ENCODE assay signal across 8 cellular contexts in genomic region chr4:8441499-8442091, GRCh38. TPM values are rescaled to one million over a fixed set of nuclear protein-coding genes. Genes with fewer than 3 reads are reported as not detected.
A peak's percentile ranks its signal among the peaks of the same experiment; 100 is the strongest.
DNase-seq lines count a peak whose midpoint lies in the region; ATAC-seq lines count a peak whose summit lies in the region.

No MANE protein-coding gene starts in this region.

- H3K9ac ChIP-seq in subcutaneous abdominal adipose tissue (ENCODE audit: low read length in 5 of 5): peak overlapping the region; percentile 59 to 98 (median 94)

- peaks cover 18 to 59% (median 41%) of the 10 kb centered on the region in 5 donors for H3K4me1 ChIP-seq in subcutaneous abdominal adipose tissue (ENCODE audit: control insufficient read depth in 5 of 5, insufficient read depth in 5 of 5, low read length in 5 of 5)

- no peaks in the 10 kb centered on the region for H3K27me3 Mint-ChIP-seq in activated CD4-positive, alpha-beta T cell treated with anti-CD3 and anti-CD28 coated beads for 36 hours

- DNase-seq in activated CD4-positive, alpha-beta T cell treated with anti-CD3 and anti-CD28 coated beads for 36 hours: no peak
- DNase-seq in activated CD4-positive, alpha-beta T cell treated with anti-CD3 and anti-CD28 coated beads for 4 hours: no peak
- DNase-seq in activated naive CD4-positive, alpha-beta T cell treated with anti-CD3 and anti-CD28 coated beads, Interleukin-2, amount 50 U/mL, for 72 hours (ENCODE audit: low spot score in 2 of 2): no peak
- DNase-seq in islet precursor cell (peak; percentile 31), KG1 (lab: John Stamatoyannopoulos, UW) (no peak)

- H3K27ac Mint-ChIP-seq in activated CD4-positive, alpha-beta T cell treated with anti-CD3 and anti-CD28 coated beads for 36 hours: peak overlapping the region; percentile 49
- peak overlapping the region; percentile 82 to 98 for H3K27ac Mint-ChIP-seq in activated naive CD4-positive, alpha-beta T cell treated with anti-CD3 and anti-CD28 coated beads, Interleukin-2, amount 50 U/mL, for 72 hours

- H3K36me3 ChIP-seq in subcutaneous abdominal adipose tissue (ENCODE audit: control insufficient read depth in 5 of 5, insufficient read depth in 5 of 5, low read length in 5 of 5): peaks cover 0 to 13% (median 4%) of the 10 kb centered on the region in 5 donors

- H3K4me3 Mint-ChIP-seq in activated CD4-positive, alpha-beta T cell treated with anti-CD3 and anti-CD28 coated beads for 36 hours: peak overlapping the region; percentile 93

- intact Hi-C loops in activated CD4-positive, alpha-beta T cell treated with anti-CD3 and anti-CD28 coated beads for 36 hours (cut with DNase I, micrococcal nuclease): loop anchor here in 1 of 2 experiments (5.0 kb wide), 2 partner anchors 1374 to 1659 kb away; partner anchors contain the start of genes GRPEL1 and KIAA0232

- POLR2A ChIA-PET in activated CD4-positive, alpha-beta T cell treated with anti-CD3 and anti-CD28 coated beads for 36 hours (lab: Charles Lee): interaction anchor here (0.5 to 2.6 kb wide), 2 partner anchors 22 to 573 kb away, joined by 6 to 7 read pairs; no protein-coding TSS in a partner anchor

- peaks cover 66% of the 10 kb centered on the region for H3K4me1 Mint-ChIP-seq in activated CD4-positive, alpha-beta T cell treated with anti-CD3 and anti-CD28 coated beads for 36 hours

- peak overlapping the region; percentile 94 for H3K27ac ChIP-seq in subcutaneous abdominal adipose tissue (ENCODE audit: low read depth, low read length)

- ATAC-seq in activated CD4-positive, alpha-beta T cell treated with anti-CD3 and anti-CD28 coated beads for 36 hours: no peak
- no peak for ATAC-seq in activated naive CD4-positive, alpha-beta T cell treated with anti-CD3 and anti-CD28 coated beads, Interleukin-2, amount 50 U/mL, for 72 hours
- ATAC-seq in activated CD4-positive, CD25-positive, alpha-beta regulatory T cell treated with anti-CD3 and anti-CD28 coated beads, Interleukin-2, amount 50 U/mL, for 24 hours: no peak
- no peak for ATAC-seq in HG02763 (IDR thresholded peaks at IDR 0.05; ENCODE audit: unreplicated experiment)

- H3K27me3 ChIP-seq in subcutaneous abdominal adipose tissue (ENCODE audit: control insufficient read depth in 5 of 5, insufficient read depth in 4 of 5, low read length in 5 of 5): no peaks in the 10 kb centered on the region

- CTCF ChIA-PET in activated CD4-positive, alpha-beta T cell treated with anti-CD3 and anti-CD28 coated beads for 36 hours (lab: Charles Lee): interaction anchor here (1.1 kb wide), 1 partner anchor 13 kb away, joined by 3 read pairs; no protein-coding TSS in a partner anchor

- H3K9me3 Mint-ChIP-seq in activated CD4-positive, alpha-beta T cell treated with anti-CD3 and anti-CD28 coated beads for 36 hours (ENCODE audit: low read depth): no peaks in the 10 kb centered on the region
- H3K9me3 Mint-ChIP-seq in activated naive CD4-positive, alpha-beta T cell treated with anti-CD3 and anti-CD28 coated beads, Interleukin-2, amount 50 U/mL, for 72 hours: no peaks in the 10 kb centered on the region

- peaks cover 0 to 4% (median 0%) of the 10 kb centered on the region in 5 donors for H3K9me3 ChIP-seq in subcutaneous abdominal adipose tissue (ENCODE audit: control insufficient read depth in 5 of 5, low read length in 5 of 5)

- H3K36me3 Mint-ChIP-seq in activated CD4-positive, alpha-beta T cell treated with anti-CD3 and anti-CD28 coated beads for 36 hours (ENCODE audit: low read depth): peaks cover 15% of the 10 kb centered on the region
- H3K36me3 Mint-ChIP-seq in activated naive CD4-positive, alpha-beta T cell treated with anti-CD3 and anti-CD28 coated beads, Interleukin-2, amount 50 U/mL, for 72 hours: peaks cover 9 to 19% of the 10 kb centered on the region in 2 donors

- peak overlapping the region; percentile 78 to 97 (median 85) for H3K4me3 ChIP-seq in subcutaneous abdominal adipose tissue (ENCODE audit: low read depth in 1 of 5, low read length in 5 of 5)

RNA-seq across cellular contexts. Expression of gene TRMT44, which starts 1.0 kb away (rescaled TPM):
- 10 to 100 TPM; 20.1 to 24.5 TPM for total RNA-seq in activated CD4-positive, alpha-beta T cell treated with anti-CD3 and anti-CD28 coated beads for 36 hours
- total RNA-seq in activated naive CD4-positive, alpha-beta T cell treated with anti-CD3 and anti-CD28 coated beads, Interleukin-2, amount 50 U/mL, for 72 hours: 10 to 100 TPM; 19.9 to 24.8 TPM

RNA-seq across cellular contexts. Expression of gene ACOX3, which starts 1.1 kb away (rescaled TPM):
- total RNA-seq in activated CD4-positive, alpha-beta T cell treated with anti-CD3 and anti-CD28 coated beads for 36 hours: 10 to 100 TPM; 20.5 to 29.3 TPM
- 10 to 100 TPM; 22.1 to 29.2 TPM for total RNA-seq in activated naive CD4-positive, alpha-beta T cell treated with anti-CD3 and anti-CD28 coated beads, Interleukin-2, amount 50 U/mL, for 72 hours
